In the genomic region with DNA sequence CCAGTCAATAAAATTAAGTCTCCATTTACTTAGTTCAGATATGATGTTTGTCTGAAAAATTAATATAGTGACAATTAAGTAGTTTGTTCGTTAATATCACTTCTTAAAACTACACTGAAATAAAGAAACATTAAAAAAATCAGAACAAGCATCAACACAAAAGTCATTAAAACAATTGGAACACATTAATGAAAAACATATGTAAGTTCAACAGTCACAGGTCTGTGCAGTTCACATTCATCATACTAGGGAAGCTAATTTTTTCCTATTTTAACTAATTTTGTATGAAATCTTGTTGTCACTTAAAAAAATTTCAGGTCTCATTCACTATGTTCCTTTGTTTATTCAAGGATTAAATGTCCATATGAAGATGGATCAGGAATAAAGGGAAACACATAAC, we compare ENCODE assay signal across 2 cellular contexts.
TF ChIP-seq lines count a peak whose summit lies in the region.

No MANE protein-coding gene starts in this region.

TF ChIP-seq in SK-N-SH, 30 proteins besides CTCF, POLR2A, EP300 and RAD21 (continued from another document):
- TF ChIP-seq USF1 (IDR thresholded peaks at IDR 0.05; ENCODE audit: borderline replicate concordance, low read depth): no peak
- peak; percentile 35 for TF ChIP-seq TCF12 (IDR thresholded peaks at IDR 0.05)
TF ChIP-seq in SK-N-SH: peak in this region for 1.

TF ChIP-seq in WTC11, 78 proteins besides CTCF, POLR2A, EP300 and RAD21 (continued from another document):
- TF ChIP-seq, protein P1, sequence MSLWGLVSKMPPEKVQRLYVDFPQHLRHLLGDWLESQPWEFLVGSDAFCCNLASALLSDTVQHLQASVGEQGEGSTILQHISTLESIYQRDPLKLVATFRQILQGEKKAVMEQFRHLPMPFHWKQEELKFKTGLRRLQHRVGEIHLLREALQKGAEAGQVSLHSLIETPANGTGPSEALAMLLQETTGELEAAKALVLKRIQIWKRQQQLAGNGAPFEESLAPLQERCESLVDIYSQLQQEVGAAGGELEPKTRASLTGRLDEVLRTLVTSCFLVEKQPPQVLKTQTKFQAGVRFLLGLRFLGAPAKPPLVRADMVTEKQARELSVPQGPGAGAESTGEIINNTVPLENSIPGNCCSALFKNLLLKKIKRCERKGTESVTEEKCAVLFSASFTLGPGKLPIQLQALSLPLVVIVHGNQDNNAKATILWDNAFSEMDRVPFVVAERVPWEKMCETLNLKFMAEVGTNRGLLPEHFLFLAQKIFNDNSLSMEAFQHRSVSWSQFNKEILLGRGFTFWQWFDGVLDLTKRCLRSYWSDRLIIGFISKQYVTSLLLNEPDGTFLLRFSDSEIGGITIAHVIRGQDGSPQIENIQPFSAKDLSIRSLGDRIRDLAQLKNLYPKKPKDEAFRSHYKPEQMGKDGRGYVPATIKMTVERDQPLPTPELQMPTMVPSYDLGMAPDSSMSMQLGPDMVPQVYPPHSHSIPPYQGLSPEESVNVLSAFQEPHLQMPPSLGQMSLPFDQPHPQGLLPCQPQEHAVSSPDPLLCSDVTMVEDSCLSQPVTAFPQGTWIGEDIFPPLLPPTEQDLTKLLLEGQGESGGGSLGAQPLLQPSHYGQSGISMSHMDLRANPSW (CRISPR knock-in tag; conservative IDR thresholded peaks at IDR 0.05; ENCODE audit: low read depth): no peak
- TF ChIP-seq ZNF232 (CRISPR knock-in tag; IDR thresholded peaks at IDR 0.05) (no peak), ZBTB43 (CRISPR knock-in tag; IDR thresholded peaks at IDR 0.05) (no peak)
TF ChIP-seq in WTC11: peak in this region for 0.
